ENCODE assay signal across 1 cellular context in the genomic region with DNA sequence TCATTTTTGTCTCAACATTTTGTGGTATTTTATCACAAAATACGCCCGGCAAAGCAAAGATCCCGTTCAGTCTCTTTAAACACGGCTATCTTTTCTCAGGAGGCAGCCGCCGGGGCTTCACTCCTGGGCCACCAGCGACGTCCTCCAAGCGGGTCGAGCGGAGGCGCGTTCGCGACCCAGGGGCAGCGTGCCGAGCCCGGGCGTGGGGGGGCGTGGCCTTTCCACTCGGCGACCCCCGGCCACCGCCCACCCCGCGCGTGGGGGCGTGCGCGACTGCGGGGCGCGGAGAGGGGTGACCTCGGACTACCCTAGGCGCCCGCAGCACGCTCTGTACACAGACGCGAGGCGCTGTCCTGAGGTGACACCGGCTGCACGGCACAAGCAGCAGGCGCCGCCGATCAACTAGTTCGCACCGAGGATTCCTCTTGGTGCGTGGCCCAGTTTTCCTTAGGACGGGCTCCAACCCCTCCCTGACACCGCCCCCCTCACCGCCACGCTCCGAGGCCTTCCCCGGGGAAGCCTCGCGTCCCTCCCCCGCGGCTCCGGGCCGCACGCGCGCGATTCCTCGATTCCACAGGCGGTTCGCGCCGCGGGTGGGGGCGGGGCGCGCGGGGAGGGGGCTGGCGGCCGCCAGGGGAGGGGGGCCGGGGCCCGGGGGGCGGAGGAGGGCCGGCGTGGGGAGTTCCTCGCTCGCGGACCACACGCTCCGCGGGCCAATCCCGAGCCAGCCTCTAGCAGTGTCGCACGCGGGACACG.
TF ChIP-seq lines count a peak whose summit lies in the region.

No MANE protein-coding gene starts in this region.

TF ChIP-seq in HepG2, 621 proteins besides CTCF, POLR2A, EP300 and RAD21 (continued from another document and continues in another):
- TF ChIP-seq, protein P1, sequence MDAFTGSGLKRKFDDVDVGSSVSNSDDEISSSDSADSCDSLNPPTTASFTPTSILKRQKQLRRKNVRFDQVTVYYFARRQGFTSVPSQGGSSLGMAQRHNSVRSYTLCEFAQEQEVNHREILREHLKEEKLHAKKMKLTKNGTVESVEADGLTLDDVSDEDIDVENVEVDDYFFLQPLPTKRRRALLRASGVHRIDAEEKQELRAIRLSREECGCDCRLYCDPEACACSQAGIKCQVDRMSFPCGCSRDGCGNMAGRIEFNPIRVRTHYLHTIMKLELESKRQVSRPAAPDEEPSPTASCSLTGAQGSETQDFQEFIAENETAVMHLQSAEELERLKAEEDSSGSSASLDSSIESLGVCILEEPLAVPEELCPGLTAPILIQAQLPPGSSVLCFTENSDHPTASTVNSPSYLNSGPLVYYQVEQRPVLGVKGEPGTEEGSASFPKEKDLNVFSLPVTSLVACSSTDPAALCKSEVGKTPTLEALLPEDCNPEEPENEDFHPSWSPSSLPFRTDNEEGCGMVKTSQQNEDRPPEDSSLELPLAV (CRISPR knock-in tag; conservative IDR thresholded peaks at IDR 0.05; ENCODE audit: low read depth), result no peak
- TF ChIP-seq PHF8 (CRISPR knock-in tag; IDR thresholded peaks at IDR 0.05) (peak; percentile 29; the same call in 1 of the 2 replicates), SNRNP70 (IDR thresholded peaks at IDR 0.05; ENCODE audit: low read depth, low read length) (no peak), HOXA3 (CRISPR knock-in tag; IDR thresholded peaks at IDR 0.05) (no peak; the same call in 1 of the 2 replicates), SIX4 (CRISPR knock-in tag; IDR thresholded peaks at IDR 0.05) (no peak), ZNF260 (CRISPR knock-in tag; IDR thresholded peaks at IDR 0.05; ENCODE audit: borderline replicate concordance, low read depth) (no peak), RXRA (CRISPR knock-in tag; IDR thresholded peaks at IDR 0.05) (peak; percentile 92), ZNF746 (CRISPR knock-in tag; IDR thresholded peaks at IDR 0.05) (no peak; the same call in 1 of the 2 replicates), ZNF788 (CRISPR knock-in tag; IDR thresholded peaks at IDR 0.05; ENCODE audit: borderline replicate concordance) (no peak), ZSCAN22 (CRISPR knock-in tag; IDR thresholded peaks at IDR 0.05) (no peak), HOXA7 (CRISPR knock-in tag; IDR thresholded peaks at IDR 0.05) (peak; percentile 60; the same call in 1 of the 2 replicates), ZNF615 (CRISPR knock-in tag; IDR thresholded peaks at IDR 0.05; ENCODE audit: borderline replicate concordance) (no peak), KDM5B (CRISPR knock-in tag; IDR thresholded peaks at IDR 0.05; ENCODE audit: borderline replicate concordance) (peak; percentile 92), FOXM1 (CRISPR knock-in tag; IDR thresholded peaks at IDR 0.05) (no peak), AGO2 (optimal IDR thresholded peaks at IDR 0.05; ENCODE audit: low read depth, low read length) (peak; percentile 41), ADNP (CRISPR knock-in tag; IDR thresholded peaks at IDR 0.05) (no peak), JUN (CRISPR knock-in tag; IDR thresholded peaks at IDR 0.05) (no peak), ZNF235 (CRISPR knock-in tag; IDR thresholded peaks at IDR 0.05; ENCODE audit: borderline replicate concordance) (0 out of 2 replicates have a peak, but pooled peaks have one; percentile 39), DPF2 (CRISPR knock-in tag; IDR thresholded peaks at IDR 0.05; ENCODE audit: borderline replicate concordance, low read depth) (no peak), KLF13 (CRISPR knock-in tag; IDR thresholded peaks at IDR 0.05) (no peak), STAG1 (CRISPR knock-in tag; IDR thresholded peaks at IDR 0.05) (no peak), HNRNPL (IDR thresholded peaks at IDR 0.05; ENCODE audit: low read depth, low read length) (no peak), NKX3-1 (CRISPR knock-in tag; IDR thresholded peaks at IDR 0.05) (no peak)
- TF ChIP-seq, protein P2, sequence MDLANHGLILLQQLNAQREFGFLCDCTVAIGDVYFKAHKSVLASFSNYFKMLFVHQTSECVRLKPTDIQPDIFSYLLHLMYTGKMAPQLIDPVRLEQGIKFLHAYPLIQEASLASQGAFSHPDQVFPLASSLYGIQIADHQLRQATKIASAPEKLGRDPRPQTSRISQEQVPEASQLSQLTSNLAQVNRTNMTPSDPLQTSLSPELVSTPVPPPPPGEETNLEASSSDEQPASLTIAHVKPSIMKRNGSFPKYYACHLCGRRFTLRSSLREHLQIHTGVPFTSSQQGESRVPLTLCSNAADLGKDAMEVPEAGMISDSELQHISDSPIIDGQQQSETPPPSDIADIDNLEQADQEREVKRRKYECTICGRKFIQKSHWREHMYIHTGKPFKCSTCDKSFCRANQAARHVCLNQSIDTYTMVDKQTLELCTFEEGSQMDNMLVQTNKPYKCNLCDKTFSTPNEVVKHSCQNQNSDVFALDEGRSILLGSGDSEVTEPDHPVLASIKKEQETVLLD (CRISPR knock-in tag; IDR thresholded peaks at IDR 0.05; ENCODE audit: low read depth), result no peak
- TF ChIP-seq, protein P3, sequence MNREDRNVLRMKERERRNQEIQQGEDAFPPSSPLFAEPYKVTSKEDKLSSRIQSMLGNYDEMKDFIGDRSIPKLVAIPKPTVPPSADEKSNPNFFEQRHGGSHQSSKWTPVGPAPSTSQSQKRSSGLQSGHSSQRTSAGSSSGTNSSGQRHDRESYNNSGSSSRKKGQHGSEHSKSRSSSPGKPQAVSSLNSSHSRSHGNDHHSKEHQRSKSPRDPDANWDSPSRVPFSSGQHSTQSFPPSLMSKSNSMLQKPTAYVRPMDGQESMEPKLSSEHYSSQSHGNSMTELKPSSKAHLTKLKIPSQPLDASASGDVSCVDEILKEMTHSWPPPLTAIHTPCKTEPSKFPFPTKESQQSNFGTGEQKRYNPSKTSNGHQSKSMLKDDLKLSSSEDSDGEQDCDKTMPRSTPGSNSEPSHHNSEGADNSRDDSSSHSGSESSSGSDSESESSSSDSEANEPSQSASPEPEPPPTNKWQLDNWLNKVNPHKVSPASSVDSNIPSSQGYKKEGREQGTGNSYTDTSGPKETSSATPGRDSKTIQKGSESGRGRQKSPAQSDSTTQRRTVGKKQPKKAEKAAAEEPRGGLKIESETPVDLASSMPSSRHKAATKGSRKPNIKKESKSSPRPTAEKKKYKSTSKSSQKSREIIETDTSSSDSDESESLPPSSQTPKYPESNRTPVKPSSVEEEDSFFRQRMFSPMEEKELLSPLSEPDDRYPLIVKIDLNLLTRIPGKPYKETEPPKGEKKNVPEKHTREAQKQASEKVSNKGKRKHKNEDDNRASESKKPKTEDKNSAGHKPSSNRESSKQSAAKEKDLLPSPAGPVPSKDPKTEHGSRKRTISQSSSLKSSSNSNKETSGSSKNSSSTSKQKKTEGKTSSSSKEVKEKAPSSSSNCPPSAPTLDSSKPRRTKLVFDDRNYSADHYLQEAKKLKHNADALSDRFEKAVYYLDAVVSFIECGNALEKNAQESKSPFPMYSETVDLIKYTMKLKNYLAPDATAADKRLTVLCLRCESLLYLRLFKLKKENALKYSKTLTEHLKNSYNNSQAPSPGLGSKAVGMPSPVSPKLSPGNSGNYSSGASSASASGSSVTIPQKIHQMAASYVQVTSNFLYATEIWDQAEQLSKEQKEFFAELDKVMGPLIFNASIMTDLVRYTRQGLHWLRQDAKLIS (CRISPR knock-in tag; IDR thresholded peaks at IDR 0.05), result no peak
- TF ChIP-seq, protein P4, sequence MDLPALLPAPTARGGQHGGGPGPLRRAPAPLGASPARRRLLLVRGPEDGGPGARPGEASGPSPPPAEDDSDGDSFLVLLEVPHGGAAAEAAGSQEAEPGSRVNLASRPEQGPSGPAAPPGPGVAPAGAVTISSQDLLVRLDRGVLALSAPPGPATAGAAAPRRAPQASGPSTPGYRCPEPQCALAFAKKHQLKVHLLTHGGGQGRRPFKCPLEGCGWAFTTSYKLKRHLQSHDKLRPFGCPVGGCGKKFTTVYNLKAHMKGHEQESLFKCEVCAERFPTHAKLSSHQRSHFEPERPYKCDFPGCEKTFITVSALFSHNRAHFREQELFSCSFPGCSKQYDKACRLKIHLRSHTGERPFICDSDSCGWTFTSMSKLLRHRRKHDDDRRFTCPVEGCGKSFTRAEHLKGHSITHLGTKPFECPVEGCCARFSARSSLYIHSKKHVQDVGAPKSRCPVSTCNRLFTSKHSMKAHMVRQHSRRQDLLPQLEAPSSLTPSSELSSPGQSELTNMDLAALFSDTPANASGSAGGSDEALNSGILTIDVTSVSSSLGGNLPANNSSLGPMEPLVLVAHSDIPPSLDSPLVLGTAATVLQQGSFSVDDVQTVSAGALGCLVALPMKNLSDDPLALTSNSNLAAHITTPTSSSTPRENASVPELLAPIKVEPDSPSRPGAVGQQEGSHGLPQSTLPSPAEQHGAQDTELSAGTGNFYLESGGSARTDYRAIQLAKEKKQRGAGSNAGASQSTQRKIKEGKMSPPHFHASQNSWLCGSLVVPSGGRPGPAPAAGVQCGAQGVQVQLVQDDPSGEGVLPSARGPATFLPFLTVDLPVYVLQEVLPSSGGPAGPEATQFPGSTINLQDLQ (CRISPR knock-in tag; IDR thresholded peaks at IDR 0.05), result peak; percentile 83; the same call in 1 of the 2 replicates
- TF ChIP-seq, protein P5, sequence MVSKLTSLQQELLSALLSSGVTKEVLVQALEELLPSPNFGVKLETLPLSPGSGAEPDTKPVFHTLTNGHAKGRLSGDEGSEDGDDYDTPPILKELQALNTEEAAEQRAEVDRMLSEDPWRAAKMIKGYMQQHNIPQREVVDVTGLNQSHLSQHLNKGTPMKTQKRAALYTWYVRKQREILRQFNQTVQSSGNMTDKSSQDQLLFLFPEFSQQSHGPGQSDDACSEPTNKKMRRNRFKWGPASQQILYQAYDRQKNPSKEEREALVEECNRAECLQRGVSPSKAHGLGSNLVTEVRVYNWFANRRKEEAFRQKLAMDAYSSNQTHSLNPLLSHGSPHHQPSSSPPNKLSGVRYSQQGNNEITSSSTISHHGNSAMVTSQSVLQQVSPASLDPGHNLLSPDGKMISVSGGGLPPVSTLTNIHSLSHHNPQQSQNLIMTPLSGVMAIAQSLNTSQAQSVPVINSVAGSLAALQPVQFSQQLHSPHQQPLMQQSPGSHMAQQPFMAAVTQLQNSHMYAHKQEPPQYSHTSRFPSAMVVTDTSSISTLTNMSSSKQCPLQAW (CRISPR knock-in tag; IDR thresholded peaks at IDR 0.05), result no peak
- TF ChIP-seq, protein P6, sequence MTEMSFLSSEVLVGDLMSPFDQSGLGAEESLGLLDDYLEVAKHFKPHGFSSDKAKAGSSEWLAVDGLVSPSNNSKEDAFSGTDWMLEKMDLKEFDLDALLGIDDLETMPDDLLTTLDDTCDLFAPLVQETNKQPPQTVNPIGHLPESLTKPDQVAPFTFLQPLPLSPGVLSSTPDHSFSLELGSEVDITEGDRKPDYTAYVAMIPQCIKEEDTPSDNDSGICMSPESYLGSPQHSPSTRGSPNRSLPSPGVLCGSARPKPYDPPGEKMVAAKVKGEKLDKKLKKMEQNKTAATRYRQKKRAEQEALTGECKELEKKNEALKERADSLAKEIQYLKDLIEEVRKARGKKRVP (CRISPR knock-in tag; IDR thresholded peaks at IDR 0.05), result peak in 1 of 2 experiments; percentile 31; a peak in 1 of 4 replicates
- TF ChIP-seq, protein P7, sequence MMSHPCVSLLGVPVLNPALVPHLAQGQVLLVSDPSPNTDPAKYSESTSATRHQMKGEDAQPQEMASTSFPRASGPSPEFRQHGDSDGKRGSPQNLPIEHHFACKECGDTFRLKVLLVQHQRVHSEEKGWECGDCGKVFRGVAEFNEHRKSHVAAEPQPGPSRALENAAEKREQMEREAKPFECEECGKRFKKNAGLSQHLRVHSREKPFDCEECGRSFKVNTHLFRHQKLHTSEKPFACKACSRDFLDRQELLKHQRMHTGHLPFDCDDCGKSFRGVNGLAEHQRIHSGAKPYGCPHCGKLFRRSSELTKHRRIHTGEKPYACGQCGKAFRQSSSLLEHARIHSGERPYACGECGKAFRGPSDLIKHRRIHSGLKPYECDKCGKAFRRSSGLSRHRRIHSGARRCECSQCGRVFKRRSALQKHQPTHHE (CRISPR knock-in tag; IDR thresholded peaks at IDR 0.05; ENCODE audit: borderline replicate concordance), result 0 out of 2 replicates have a peak, but pooled peaks have one; percentile 17
- TF ChIP-seq, protein P8, sequence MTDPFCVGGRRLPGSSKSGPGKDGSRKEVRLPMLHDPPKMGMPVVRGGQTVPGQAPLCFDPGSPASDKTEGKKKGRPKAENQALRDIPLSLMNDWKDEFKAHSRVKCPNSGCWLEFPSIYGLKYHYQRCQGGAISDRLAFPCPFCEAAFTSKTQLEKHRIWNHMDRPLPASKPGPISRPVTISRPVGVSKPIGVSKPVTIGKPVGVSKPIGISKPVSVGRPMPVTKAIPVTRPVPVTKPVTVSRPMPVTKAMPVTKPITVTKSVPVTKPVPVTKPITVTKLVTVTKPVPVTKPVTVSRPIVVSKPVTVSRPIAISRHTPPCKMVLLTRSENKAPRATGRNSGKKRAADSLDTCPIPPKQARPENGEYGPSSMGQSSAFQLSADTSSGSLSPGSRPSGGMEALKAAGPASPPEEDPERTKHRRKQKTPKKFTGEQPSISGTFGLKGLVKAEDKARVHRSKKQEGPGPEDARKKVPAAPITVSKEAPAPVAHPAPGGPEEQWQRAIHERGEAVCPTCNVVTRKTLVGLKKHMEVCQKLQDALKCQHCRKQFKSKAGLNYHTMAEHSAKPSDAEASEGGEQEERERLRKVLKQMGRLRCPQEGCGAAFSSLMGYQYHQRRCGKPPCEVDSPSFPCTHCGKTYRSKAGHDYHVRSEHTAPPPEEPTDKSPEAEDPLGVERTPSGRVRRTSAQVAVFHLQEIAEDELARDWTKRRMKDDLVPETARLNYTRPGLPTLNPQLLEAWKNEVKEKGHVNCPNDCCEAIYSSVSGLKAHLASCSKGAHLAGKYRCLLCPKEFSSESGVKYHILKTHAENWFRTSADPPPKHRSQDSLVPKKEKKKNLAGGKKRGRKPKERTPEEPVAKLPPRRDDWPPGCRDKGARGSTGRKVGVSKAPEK (CRISPR knock-in tag; IDR thresholded peaks at IDR 0.05; ENCODE audit: borderline replicate concordance), result no peak
- TF ChIP-seq, protein P9, sequence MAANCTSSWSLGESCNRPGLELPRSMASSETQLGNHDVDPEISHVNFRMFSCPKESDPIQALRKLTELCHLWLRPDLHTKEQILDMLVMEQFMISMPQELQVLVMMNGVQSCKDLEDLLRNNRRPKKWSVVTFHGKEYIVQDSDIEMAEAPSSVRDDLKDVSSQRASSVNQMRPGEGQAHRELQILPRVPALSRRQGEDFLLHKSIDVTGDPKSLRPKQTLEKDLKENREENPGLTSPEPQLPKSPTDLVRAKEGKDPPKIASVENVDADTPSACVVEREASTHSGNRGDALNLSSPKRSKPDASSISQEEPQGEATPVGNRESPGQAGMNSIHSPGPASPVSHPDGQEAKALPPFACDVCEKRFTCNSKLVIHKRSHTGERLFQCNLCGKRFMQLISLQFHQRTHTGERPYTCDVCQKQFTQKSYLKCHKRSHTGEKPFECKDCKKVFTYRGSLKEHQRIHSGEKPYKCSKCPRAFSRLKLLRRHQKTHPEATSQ (CRISPR knock-in tag; IDR thresholded peaks at IDR 0.05; ENCODE audit: borderline replicate concordance), result no peak
- TF ChIP-seq, protein P10, sequence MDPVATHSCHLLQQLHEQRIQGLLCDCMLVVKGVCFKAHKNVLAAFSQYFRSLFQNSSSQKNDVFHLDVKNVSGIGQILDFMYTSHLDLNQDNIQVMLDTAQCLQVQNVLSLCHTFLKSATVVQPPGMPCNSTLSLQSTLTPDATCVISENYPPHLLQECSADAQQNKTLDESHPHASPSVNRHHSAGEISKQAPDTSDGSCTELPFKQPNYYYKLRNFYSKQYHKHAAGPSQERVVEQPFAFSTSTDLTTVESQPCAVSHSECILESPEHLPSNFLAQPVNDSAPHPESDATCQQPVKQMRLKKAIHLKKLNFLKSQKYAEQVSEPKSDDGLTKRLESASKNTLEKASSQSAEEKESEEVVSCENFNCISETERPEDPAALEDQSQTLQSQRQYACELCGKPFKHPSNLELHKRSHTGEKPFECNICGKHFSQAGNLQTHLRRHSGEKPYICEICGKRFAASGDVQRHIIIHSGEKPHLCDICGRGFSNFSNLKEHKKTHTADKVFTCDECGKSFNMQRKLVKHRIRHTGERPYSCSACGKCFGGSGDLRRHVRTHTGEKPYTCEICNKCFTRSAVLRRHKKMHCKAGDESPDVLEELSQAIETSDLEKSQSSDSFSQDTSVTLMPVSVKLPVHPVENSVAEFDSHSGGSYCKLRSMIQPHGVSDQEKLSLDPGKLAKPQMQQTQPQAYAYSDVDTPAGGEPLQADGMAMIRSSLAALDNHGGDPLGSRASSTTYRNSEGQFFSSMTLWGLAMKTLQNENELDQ (CRISPR knock-in tag; IDR thresholded peaks at IDR 0.05; ENCODE audit: borderline replicate concordance), result 0 out of 2 replicates have a peak, but pooled peaks have one; percentile 15
